ENCODE assay signal across 8 cellular contexts in genomic region chr16:68902376-68903345, GRCh38. TPM values are rescaled to one million over a fixed set of nuclear protein-coding genes. Genes with fewer than 3 reads are reported as not detected.
A peak's percentile ranks its signal among the peaks of the same experiment; 100 is the strongest.
DNase-seq lines count a peak whose midpoint lies in the region; ATAC-seq and TF ChIP-seq lines count a peak whose summit lies in the region.

No MANE protein-coding gene starts in this region.

- no peak overlapping the region for H3K4me3 Mint-ChIP-seq in activated CD4-positive, alpha-beta T cell treated with anti-CD3 and anti-CD28 coated beads, Interleukin-2, amount 10 ng/mL, durations not matched to agents 24 days and 14 days
- H3K4me3 Mint-ChIP-seq in progenitor cell of endocrine pancreas (ENCODE audit: low read depth): no peak overlapping the region

- H3K36me3 ChIP-seq in SU-DHL-6 (ENCODE audit: low read length): peaks cover 3% of the 10 kb centered on the region; the same call in 1 of the 2 replicates

- H3K4me1 Mint-ChIP-seq in activated CD4-positive, alpha-beta T cell treated with anti-CD3 and anti-CD28 coated beads, Interleukin-2, amount 10 ng/mL, durations not matched to agents 24 days and 14 days: no peaks in the 10 kb centered on the region
- no peaks in the 10 kb centered on the region for H3K4me1 Mint-ChIP-seq in progenitor cell of endocrine pancreas (ENCODE audit: low read depth)

- peak; percentile 72 for DNase-seq in activated CD4-positive, alpha-beta T cell treated with anti-CD3 and anti-CD28 coated beads, Interleukin-2, amount 10 ng/mL, durations not matched to agents 24 days and 14 days
- no peak for DNase-seq in activated CD4-positive, alpha-beta T cell treated with anti-CD3 and anti-CD28 coated beads for 4 hours
- DNase-seq in NCI-H146 treated with DMSO at 0.1 percent for 48 hours (lab: John Stamatoyannopoulos, UW; ENCODE audit: unreplicated experiment) (peak; percentile 57), foreskin keratinocyte (peak; percentile 33 to 58), progenitor cell of endocrine pancreas (ENCODE audit: low spot score, unreplicated experiment) (peak; percentile 11)

- H3K27me3 ChIP-seq in SU-DHL-6 (ENCODE audit: low read length): no peaks in the 10 kb centered on the region
- H3K27me3 ChIP-seq in foreskin keratinocyte: no peaks in the 10 kb centered on the region

- H3K4me2 ChIP-seq in SU-DHL-6 (ENCODE audit: low read depth, low read length, poor library complexity, severe bottlenecking): no peak overlapping the region

- H3K9me3 Mint-ChIP-seq in activated CD4-positive, alpha-beta T cell treated with anti-CD3 and anti-CD28 coated beads, Interleukin-2, amount 10 ng/mL, durations not matched to agents 24 days and 14 days: no peaks in the 10 kb centered on the region
- H3K9me3 Mint-ChIP-seq in progenitor cell of endocrine pancreas (ENCODE audit: low read depth): no peaks in the 10 kb centered on the region

- H3K79me2 ChIP-seq in SU-DHL-6 (ENCODE audit: insufficient read depth, low read length): no peaks in the 10 kb centered on the region

- H3K4me1 ChIP-seq in foreskin keratinocyte: no peaks in the 10 kb centered on the region

- no peaks in the 10 kb centered on the region for H4K20me1 ChIP-seq in SU-DHL-6 (ENCODE audit: low read depth, low read length)

- no peak overlapping the region for H3K4me3 ChIP-seq in SU-DHL-6 (ENCODE audit: insufficient read depth, low read length, poor library complexity, severe bottlenecking)

- no peaks in the 10 kb centered on the region for H3K9me3 ChIP-seq in SU-DHL-6 (ENCODE audit: insufficient read depth, low read length)

- TF ChIP-seq CTCF in SU-DHL-6 (IDR thresholded peaks at IDR 0.05; ENCODE audit: insufficient read depth, low read length, poor library complexity, severe bottlenecking) (peak; percentile 29), foreskin keratinocyte (conservative IDR thresholded peaks at IDR 0.05) (peak; percentile 95), progenitor cell of endocrine pancreas (IDR thresholded peaks at IDR 0.05; ENCODE audit: unreplicated experiment) (peak; percentile 86)

- H3F3A ChIP-seq in SU-DHL-6 (ENCODE audit: insufficient read depth): no peaks in the 10 kb centered on the region

- ATAC-seq in foreskin keratinocyte (peak; percentile 51), GM18870 (IDR thresholded peaks at IDR 0.05; ENCODE audit: unreplicated experiment) (no peak), GM18907 (IDR thresholded peaks at IDR 0.05; ENCODE audit: unreplicated experiment) (no peak)

- no peak overlapping the region for H3K27ac Mint-ChIP-seq in activated CD4-positive, alpha-beta T cell treated with anti-CD3 and anti-CD28 coated beads, Interleukin-2, amount 10 ng/mL, durations not matched to agents 24 days and 14 days
- no peak overlapping the region for H3K27ac Mint-ChIP-seq in progenitor cell of endocrine pancreas

- no peaks in the 10 kb centered on the region for H3K27me3 Mint-ChIP-seq in activated CD4-positive, alpha-beta T cell treated with anti-CD3 and anti-CD28 coated beads, Interleukin-2, amount 10 ng/mL, durations not matched to agents 24 days and 14 days
- no peaks in the 10 kb centered on the region for H3K27me3 Mint-ChIP-seq in progenitor cell of endocrine pancreas

- H3K27ac ChIP-seq in SU-DHL-6 (ENCODE audit: low read depth, low read length): no peak overlapping the region
- no peak overlapping the region for H3K27ac ChIP-seq in foreskin keratinocyte

- intact Hi-C loops in activated CD4-positive, alpha-beta T cell treated with anti-CD3 and anti-CD28 coated beads, Interleukin-2, amount 10 ng/mL, durations not matched to agents 24 days and 14 days (cut with micrococcal nuclease): loop anchor here (2.0 kb wide), 1 partner anchor 222 kb away; no protein-coding TSS in a partner anchor

- peaks cover 1% of the 10 kb centered on the region for H3K36me3 Mint-ChIP-seq in activated CD4-positive, alpha-beta T cell treated with anti-CD3 and anti-CD28 coated beads, Interleukin-2, amount 10 ng/mL, durations not matched to agents 24 days and 14 days (ENCODE audit: low read depth)
- no peaks in the 10 kb centered on the region for H3K36me3 Mint-ChIP-seq in progenitor cell of endocrine pancreas (ENCODE audit: insufficient read depth)

- no peak overlapping the region for H2AFZ ChIP-seq in SU-DHL-6 (ENCODE audit: low read depth, low read length, severe bottlenecking)

- no peak overlapping the region for H3K9ac ChIP-seq in SU-DHL-6 (ENCODE audit: low read length)

- H3K9me2 ChIP-seq in SU-DHL-6 (replicated peaks; ENCODE audit: insufficient read depth, low read length): no peaks in the 10 kb centered on the region

RNA-seq across cellular contexts. Expression of gene TANGO6, which starts 59.3 kb away (rescaled TPM):
- 35.6 and 40.0 TPM in 2 replicates for total RNA-seq in activated CD4-positive, alpha-beta T cell treated with anti-CD3 and anti-CD28 coated beads, Interleukin-2, amount 10 ng/mL, durations not matched to agents 24 days and 14 days
- 16.0 and 16.3 TPM in 2 replicates for total RNA-seq in foreskin keratinocyte
- polyA plus RNA-seq in foreskin keratinocyte: 8.4 and 9.5 TPM in 2 replicates
- 14.1 and 14.8 TPM in 2 replicates for total RNA-seq in progenitor cell of endocrine pancreas

Comparison
In these comparisons a context has a peak if more than half of its experiments do, and no peak if none do; other contexts are left out.
1. DNase-seq: peak in activated CD4-positive, alpha-beta T cell treated with anti-CD3 and anti-CD28 coated beads, Interleukin-2, amount 10 ng/mL, durations not matched to agents 24 days and 14 days (single experiment), NCI-H146 treated with DMSO at 0.1 percent for 48 hours (single experiment), foreskin keratinocyte (2 of 2) and progenitor cell of endocrine pancreas (single experiment); none in activated CD4-positive, alpha-beta T cell treated with anti-CD3 and anti-CD28 coated beads for 4 hours (0 of 2).
2. CTCF ChIP-seq: peak in every context shown above with its lines; median percentile 95 in foreskin keratinocyte; 86 in progenitor cell of endocrine pancreas; 29 in SU-DHL-6.